24 cellular contexts compared by ENCODE assay signal in genomic region chr6:159838020-159838744, GRCh38. TPM values are rescaled to one million over a fixed set of nuclear protein-coding genes. Genes with fewer than 3 reads are reported as not detected.
"Had no signal": no experiment of that assay in that cellular context is flagged by ENCODE, and none has a peak within 500 bp of the region (broad histone marks: within the 10 kb centered on the region; RNA-seq: fewer than 3 reads in every experiment).

No MANE protein-coding gene starts in this region.

- H3K4me1 ChIP-seq: psoas muscle, right lobe of liver, upper lobe of left lung had no signal

- H3K27ac ChIP-seq: esophagus squamous epithelium, foreskin keratinocyte, neutrophil, psoas muscle, right lobe of liver, upper lobe of left lung had no signal

- H3K9me3 ChIP-seq: esophagus squamous epithelium, left ventricle myocardium inferior, neutrophil, psoas muscle, right lobe of liver, tibial artery, upper lobe of left lung, uterus had no signal

- H3K27ac Mint-ChIP-seq: dendritic cell treated with granulocyte-macrophage colony-stimulating factor and Interleukin-4, amounts not matched to agents 40 ng/mL and 50 ng/mL, for 4 days; effector memory CD8-positive, alpha-beta T cell; stimulated activated memory B cell treated with anti-CD40 and anti-IgM and Interleukin-4, amounts not matched to agents 10 μg/mL and 1 μg/mL and 100 μg/mL, for 72 hours; stimulated activated naive CD8-positive, alpha-beta T cell treated with anti-CD3 and anti-CD28 coated beads, Interleukin-15, Interleukin-2, amounts not matched to agents 100 ng/mL and 50 ng/mL, for 24 hours had no signal

- FAIRE-seq: colon had no signal

- H3K9me3 Mint-ChIP-seq: effector memory CD8-positive, alpha-beta T cell; naive thymus-derived CD4-positive, alpha-beta T cell; stimulated activated memory B cell treated with anti-CD40 and anti-IgM and Interleukin-4, amounts not matched to agents 10 μg/mL and 1 μg/mL and 100 μg/mL, for 72 hours; stimulated activated naive CD8-positive, alpha-beta T cell treated with anti-CD3 and anti-CD28 coated beads, Interleukin-15, Interleukin-2, amounts not matched to agents 100 ng/mL and 50 ng/mL, for 24 hours had no signal

- DNase-seq: effector memory CD8-positive, alpha-beta T cell; esophagus squamous epithelium; islet precursor cell; left ventricle myocardium inferior; mesenchymal stem cell; naive thymus-derived CD4-positive, alpha-beta T cell; psoas muscle; retina; right lobe of liver; stimulated activated CD4-positive, alpha-beta T cell treated with anti-CD3 and anti-CD28 coated beads, Interleukin-4, amount 100 ng/mL, for 24 hours; upper lobe of left lung; uterus had no signal

- H3K27me3 Mint-ChIP-seq: dendritic cell treated with granulocyte-macrophage colony-stimulating factor and Interleukin-4, amounts not matched to agents 40 ng/mL and 50 ng/mL, for 4 days; stimulated activated naive CD8-positive, alpha-beta T cell treated with anti-CD3 and anti-CD28 coated beads, Interleukin-15, Interleukin-2, amounts not matched to agents 100 ng/mL and 50 ng/mL, for 24 hours had no signal

- ATAC-seq: effector memory CD8-positive, alpha-beta T cell; naive thymus-derived CD4-positive, alpha-beta T cell; psoas muscle; right lobe of liver; stimulated activated memory B cell treated with anti-CD40 and anti-IgM and Interleukin-4, amounts not matched to agents 10 μg/mL and 1 μg/mL and 100 μg/mL, for 72 hours had no signal

- H3K36me3 Mint-ChIP-seq: naive thymus-derived CD4-positive, alpha-beta T cell; stimulated activated memory B cell treated with anti-CD40 and anti-IgM and Interleukin-4, amounts not matched to agents 10 μg/mL and 1 μg/mL and 100 μg/mL, for 72 hours had no signal

- H3K36me3 ChIP-seq: esophagus squamous epithelium, left ventricle myocardium inferior, neutrophil, right lobe of liver, tibial artery, upper lobe of left lung, uterus had no signal

- H3K27me3 ChIP-seq: esophagus squamous epithelium, foreskin keratinocyte, neutrophil, right lobe of liver, tibial artery, upper lobe of left lung, uterus had no signal

- H3K4me3 Mint-ChIP-seq: dendritic cell treated with granulocyte-macrophage colony-stimulating factor and Interleukin-4, amounts not matched to agents 40 ng/mL and 50 ng/mL, for 4 days; effector memory CD8-positive, alpha-beta T cell; stimulated activated memory B cell treated with anti-CD40 and anti-IgM and Interleukin-4, amounts not matched to agents 10 μg/mL and 1 μg/mL and 100 μg/mL, for 72 hours; stimulated activated naive CD8-positive, alpha-beta T cell treated with anti-CD3 and anti-CD28 coated beads, Interleukin-15, Interleukin-2, amounts not matched to agents 100 ng/mL and 50 ng/mL, for 24 hours had no signal

- H3K4me3 ChIP-seq: esophagus squamous epithelium, left ventricle myocardium inferior, lung, psoas muscle, right lobe of liver, tibial artery, upper lobe of left lung, uterus had no signal

RNA-seq across cellular contexts. Expression of gene PNLDC1, which starts 38.1 kb away (rescaled TPM):
- total RNA-seq: epithelial cell of proximal tubule, esophagus squamous epithelium, osteoblast, temporal lobe had no signal
- polyA plus RNA-seq: naive thymus-derived CD4-positive, alpha-beta T cell; neural cell had no signal

RNA-seq across cellular contexts. Expression of gene MAS1, which starts 52.6 kb away (rescaled TPM):
- total RNA-seq: epithelial cell of proximal tubule; esophagus squamous epithelium; foreskin keratinocyte; left ventricle myocardium inferior; naive thymus-derived CD4-positive, alpha-beta T cell; psoas muscle; right lobe of liver had no signal
- polyA plus RNA-seq: foreskin keratinocyte; naive thymus-derived CD4-positive, alpha-beta T cell; neural cell; psoas muscle had no signal
